In the genomic region with DNA sequence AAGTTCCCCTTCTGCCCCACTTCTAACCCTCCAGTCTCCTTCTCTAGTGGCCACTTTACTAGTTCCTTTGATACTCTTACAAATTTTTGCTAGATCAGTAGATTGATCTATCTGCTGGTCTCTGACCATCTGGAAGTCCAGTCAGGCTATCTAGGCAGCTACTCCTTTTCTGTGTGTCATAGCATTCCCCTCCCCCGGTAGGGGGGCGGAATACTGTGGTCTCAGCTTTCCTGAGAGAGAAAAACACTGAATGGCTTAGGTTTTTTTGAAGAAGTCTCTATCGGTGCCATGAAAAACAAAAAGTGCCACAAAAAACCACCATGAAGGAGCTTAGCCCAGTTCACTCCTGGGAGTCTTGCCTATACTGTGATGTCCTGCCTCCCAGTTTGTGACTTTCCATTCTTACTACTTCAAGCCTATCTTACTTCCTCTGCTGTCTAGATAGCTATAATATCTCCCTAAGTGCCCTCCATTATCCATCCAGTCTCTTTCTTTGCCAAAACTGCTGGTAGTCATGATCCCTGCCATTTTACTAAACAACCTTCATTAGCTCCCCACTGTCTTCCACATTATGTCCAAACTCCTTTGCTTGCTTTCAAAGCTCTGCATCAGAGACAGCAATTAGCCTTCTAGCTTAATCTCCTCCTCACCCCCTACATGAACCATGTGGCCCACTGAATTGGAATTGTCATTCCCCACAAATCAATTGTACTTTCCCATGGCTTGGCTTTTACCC, we compare ENCODE assay signal across 35 cellular contexts. TPM values are rescaled to one million over a fixed set of nuclear protein-coding genes. Genes with fewer than 3 reads are reported as not detected.
DNase-seq lines count a peak whose midpoint lies in the region; ATAC-seq, FAIRE-seq and TF ChIP-seq lines count a peak whose summit lies in the region.
"Had no signal": no experiment of that assay in that cellular context is flagged by ENCODE, and none has a peak within 500 bp of the region (broad histone marks: within the 10 kb centered on the region; RNA-seq: fewer than 3 reads in every experiment).

No MANE protein-coding gene starts in this region.

- intact Hi-C loops in IMR-90 (cut with micrococcal nuclease), result no loop called here

- H3K18ac ChIP-seq in IMR-90 (ENCODE audit: low read depth, low read length), result no peak overlapping the region

- H3K4me2 ChIP-seq in IMR-90 (ENCODE audit: low read depth, low read length), result no peak overlapping the region
- no peak overlapping the region for H3K4me2 ChIP-seq in astrocyte (ENCODE audit: low read length)
- H3K4me2 ChIP-seq: PC-9, smooth muscle cell had no signal

- CTCF ChIA-PET in IMR-90 (lab: Yijun Ruan, JAX) (no interaction called here), RWPE1 (lab: Yijun Ruan, JAX) (no interaction called here)

- no peak overlapping the region for H3K4me3 Mint-ChIP-seq in CD4-positive, CD25-positive, alpha-beta regulatory T cell
- no peak overlapping the region for H3K4me3 Mint-ChIP-seq in astrocyte (ENCODE audit: unreplicated experiment)
- H3K4me3 Mint-ChIP-seq: CD8-positive, alpha-beta memory T cell; neural crest cell; stimulated activated naive CD8-positive, alpha-beta T cell treated with anti-CD3 and anti-CD28 coated beads, Interleukin-15, amount 100 ng/mL, for 72 hours had no signal

- no CpG with 5 or more reads among the region's 3 CpGs for WGBS in IMR-90 (ENCODE audit: extremely low coverage in 2 of 2, insufficient read length in 1 of 2), 2 experiments

- no peaks in the 10 kb centered on the region for H3K27me3 Mint-ChIP-seq in CD4-positive, CD25-positive, alpha-beta regulatory T cell
- H3K27me3 Mint-ChIP-seq in astrocyte (ENCODE audit: low read depth, unreplicated experiment), result no peaks in the 10 kb centered on the region
- H3K27me3 Mint-ChIP-seq: CD8-positive, alpha-beta memory T cell; stimulated activated naive CD8-positive, alpha-beta T cell treated with anti-CD3 and anti-CD28 coated beads, Interleukin-15, amount 100 ng/mL, for 72 hours had no signal

- no peak overlapping the region for H2BK20ac ChIP-seq in IMR-90 (ENCODE audit: low read depth, low read length)

- H2AFZ ChIP-seq in IMR-90 (replicated peaks; ENCODE audit: low read length, poor library complexity) (no peak overlapping the region), astrocyte (ENCODE audit: low read depth, low read length) (no peak overlapping the region)
- H2AFZ ChIP-seq: PC-9 had no signal

- H3K4ac ChIP-seq in IMR-90 (ENCODE audit: low read depth, low read length), result no peak overlapping the region

- H3K9me1 ChIP-seq in IMR-90 (ENCODE audit: insufficient read depth, low read length), result peaks cover 3% of the 10 kb centered on the region; the same call in 1 of the 2 replicates

- no peak overlapping the region for H3K56ac ChIP-seq in IMR-90 (ENCODE audit: extremely low read depth, insufficient read depth, low read length)

- no peak overlapping the region for H2AK9ac ChIP-seq in IMR-90 (replicated peaks; ENCODE audit: low read depth, low read length, poor library complexity)

- H4K8ac ChIP-seq in IMR-90 (ENCODE audit: low read depth in 2 of 2, low read length in 2 of 2), result no peak overlapping the region

- no TSS peak for BruUV-seq in IMR-90 (replicated peaks; lab: Mats Ljungman, UMichigan)

- H2BK120ac ChIP-seq in IMR-90 (ENCODE audit: low read depth, low read length), result no peak overlapping the region

- H3K4me3 ChIP-seq in CD4-positive, CD25-positive, alpha-beta regulatory T cell (ENCODE audit: low read depth, low read length), result no peak overlapping the region
- no peak overlapping the region for H3K4me3 ChIP-seq in IMR-90 (ENCODE audit: insufficient read depth, low read depth, low read length)
- H3K4me3 ChIP-seq in astrocyte (ENCODE audit: insufficient read depth, low read depth, low read length), result no peak overlapping the region
- H3K4me3 ChIP-seq: body of pancreas, gastroesophageal sphincter, PC-9, smooth muscle cell, thoracic aorta had no signal

- no peak overlapping the region for H2BK5ac ChIP-seq in IMR-90 (ENCODE audit: low read depth, low read length, poor library complexity, severe bottlenecking)

- no peaks in the 10 kb centered on the region for H3K9me3 Mint-ChIP-seq in CD4-positive, CD25-positive, alpha-beta regulatory T cell
- H3K9me3 Mint-ChIP-seq in astrocyte (ENCODE audit: unreplicated experiment), result no peaks in the 10 kb centered on the region
- H3K9me3 Mint-ChIP-seq: neural crest cell; stimulated activated naive CD8-positive, alpha-beta T cell treated with anti-CD3 and anti-CD28 coated beads, Interleukin-15, amount 100 ng/mL, for 72 hours had no signal

- TF ChIP-seq POLR2A in IMR-90 (IDR thresholded peaks at IDR 0.05; ENCODE audit: low read depth, low read length), result no peak

- H4K20me1 ChIP-seq in IMR-90 (ENCODE audit: insufficient read depth, low read length) (no peaks in the 10 kb centered on the region), astrocyte (ENCODE audit: insufficient read depth, low read length) (no peaks in the 10 kb centered on the region)

- DNase-seq in CD4-positive, CD25-positive, alpha-beta regulatory T cell, result no peak
- DNase-seq in IMR-90, result peak; percentile 51
- peak; percentile 35 for DNase-seq in astrocyte (ENCODE audit: low read depth)
- DNase-seq in iris pigment epithelial cell (ENCODE audit: low read depth), result peak; percentile 9
- DNase-seq in hippocampal formation (lab: John Stamatoyannopoulos, UW), result no peak
- no peak for DNase-seq in RWPE1 (ENCODE audit: low spot score)
- DNase-seq: ACHN; activated CD4-positive, alpha-beta T cell treated with anti-CD3 and anti-CD28 coated beads for 48 hours; activated CD8-positive, alpha-beta memory T cell treated with anti-CD3 and anti-CD28 coated beads for 24 hours; activated effector memory CD4-positive, alpha-beta T cell treated with Interleukin-2 at 50 U/mL for 16 hours; activated T-cell treated with anti-CD3 and anti-CD28 coated beads for 4 hours; BE2C; body of pancreas; CD8-positive, alpha-beta memory T cell; DMS 273 treated with DMSO at 0.1 percent for 48 hours; effector CD4-positive, alpha-beta T cell; mesenchymal stem cell; MM.1S; NCI-H1105 treated with DMSO at 0.1 percent for 48 hours; NCI-H1930; NCI-H526 treated with DMSO at 0.1 percent for 48 hours; PC-9; stimulated activated naive CD8-positive, alpha-beta T cell treated with anti-CD3 and anti-CD28 coated beads, Interleukin-15, amount 100 ng/mL, for 72 hours; T-helper 2 cell; WERI-Rb-1 had no signal

- in situ Hi-C loops in IMR-90 (cut with MboI; ENCODE audit: low sequenced_read_pairs), result no loop called here

- peaks cover 89% of the 10 kb centered on the region for H3K36me3 ChIP-seq in CD4-positive, CD25-positive, alpha-beta regulatory T cell (ENCODE audit: control insufficient read depth, insufficient read depth, low read length)
- H3K36me3 ChIP-seq in IMR-90 (ENCODE audit: control insufficient read depth, insufficient read depth, low read length) (peaks cover 35% of the 10 kb centered on the region), astrocyte (ENCODE audit: insufficient read depth, low read length) (peaks cover 49% of the 10 kb centered on the region)
- H3K36me3 ChIP-seq: BE2C had no signal

- H3K27ac Mint-ChIP-seq in CD4-positive, CD25-positive, alpha-beta regulatory T cell, result peak overlapping the region in 2 of 3 donors; percentile 24 to 26
- H3K27ac Mint-ChIP-seq in astrocyte (ENCODE audit: unreplicated experiment), result no peak overlapping the region

- H3K4me1 Mint-ChIP-seq in CD4-positive, CD25-positive, alpha-beta regulatory T cell, result no peaks in the 10 kb centered on the region
- H3K4me1 Mint-ChIP-seq in astrocyte (ENCODE audit: low read depth, unreplicated experiment), result peaks cover 10% of the 10 kb centered on the region
- H3K4me1 Mint-ChIP-seq: CD8-positive, alpha-beta memory T cell; neural crest cell; stimulated activated naive CD8-positive, alpha-beta T cell treated with anti-CD3 and anti-CD28 coated beads, Interleukin-15, amount 100 ng/mL, for 72 hours had no signal

- dilution Hi-C loops in IMR-90 (cut with HindIII; ENCODE audit: low sequenced_read_pairs, unreplicated experiment), result no loop called here

- peaks cover 80% of the 10 kb centered on the region for H3K36me3 Mint-ChIP-seq in CD4-positive, CD25-positive, alpha-beta regulatory T cell
- H3K36me3 Mint-ChIP-seq in astrocyte (ENCODE audit: low read depth, unreplicated experiment), result peaks cover 37% of the 10 kb centered on the region

- no peak overlapping the region for H4K5ac ChIP-seq in IMR-90 (ENCODE audit: low read depth, low read length)

- no peak for FAIRE-seq in astrocyte (lab: Jason Lieb, UNC)
- FAIRE-seq: GM19239, H54, urothelium cell line had no signal

- H3K4me1 ChIP-seq in CD4-positive, CD25-positive, alpha-beta regulatory T cell (ENCODE audit: control insufficient read depth, insufficient read depth, low read length, poor library complexity, severe bottlenecking), result no peaks in the 10 kb centered on the region
- no peaks in the 10 kb centered on the region for H3K4me1 ChIP-seq in IMR-90 (ENCODE audit: control insufficient read depth, insufficient read depth, low read length)
- H3K4me1 ChIP-seq in astrocyte (ENCODE audit: insufficient read depth, low read length), result peaks cover 4% of the 10 kb centered on the region
- H3K4me1 ChIP-seq: BE2C, body of pancreas, gastroesophageal sphincter had no signal

- H3K79me2 ChIP-seq in astrocyte (ENCODE audit: insufficient read depth, low read length), result no peaks in the 10 kb centered on the region

- H2AK5ac ChIP-seq in IMR-90 (ENCODE audit: low read depth, low read length), result no peak overlapping the region

- H3K79me1 ChIP-seq in IMR-90 (ENCODE audit: low read depth in 1 of 2, low read length in 2 of 2), result 0 out of 4 replicates have a peak, but pooled peaks cover 0 to 5% of the 10 kb centered on the region in 2 experiments

- TF ChIP-seq RAD21 in IMR-90 (IDR thresholded peaks at IDR 0.05; ENCODE audit: low read length), result no peak

- no peaks in the 10 kb centered on the region for H3K9me3 ChIP-seq in CD4-positive, CD25-positive, alpha-beta regulatory T cell (ENCODE audit: control insufficient read depth in 2 of 2, low read length in 2 of 2)
- H3K9me3 ChIP-seq in IMR-90 (ENCODE audit: control insufficient read depth, insufficient read depth, low read length) (no peaks in the 10 kb centered on the region), astrocyte (ENCODE audit: insufficient read depth, low read depth, low read length) (no peaks in the 10 kb centered on the region)
- H3K9me3 ChIP-seq: BE2C, body of pancreas, gastroesophageal sphincter, thoracic aorta had no signal

- H4K91ac ChIP-seq in IMR-90 (ENCODE audit: insufficient read depth, low read depth, low read length), result no peak overlapping the region

- no peak overlapping the region for H3K14ac ChIP-seq in IMR-90 (replicated peaks; ENCODE audit: low read depth, low read length)

- H3K27ac ChIP-seq in CD4-positive, CD25-positive, alpha-beta regulatory T cell (ENCODE audit: insufficient read depth, low read length, poor library complexity, severe bottlenecking), result no peak overlapping the region
- H3K27ac ChIP-seq in IMR-90 (ENCODE audit: insufficient read depth, low read length), result no peak overlapping the region
- H3K27ac ChIP-seq in astrocyte (ENCODE audit: low read depth, low read length), result no peak overlapping the region
- no peak overlapping the region for H3K27ac ChIP-seq in RWPE1
- H3K27ac ChIP-seq: body of pancreas, gastroesophageal sphincter, PC-9, thoracic aorta, WERI-Rb-1 had no signal

- H3K9ac ChIP-seq in IMR-90 (ENCODE audit: low read depth, low read length) (no peak overlapping the region), astrocyte (ENCODE audit: low read length) (no peak overlapping the region)

- H3K23ac ChIP-seq in IMR-90 (ENCODE audit: low read depth, low read length), result no peak overlapping the region

- POLR2A ChIA-PET in IMR-90 (lab: Charles Lee; ENCODE audit: unreplicated experiment), result no interaction called here
- POLR2A ChIA-PET in RWPE1 (lab: Yijun Ruan, JAX; ENCODE audit: low non-redundant PET), result no interaction called here

- no peak overlapping the region for H2BK15ac ChIP-seq in IMR-90 (ENCODE audit: low read depth, low read length)

- TF ChIP-seq CTCF in IMR-90 (conservative IDR thresholded peaks at IDR 0.05; ENCODE audit: low read depth, low read length) (no peak), astrocyte (IDR thresholded peaks at IDR 0.05; ENCODE audit: insufficient read depth, low read depth, low read length) (no peak), RWPE1 (conservative IDR thresholded peaks at IDR 0.05; ENCODE audit: low read depth) (no peak)

- H3K27me3 ChIP-seq in CD4-positive, CD25-positive, alpha-beta regulatory T cell (ENCODE audit: control insufficient read depth, insufficient read depth, low read length), result no peaks in the 10 kb centered on the region
- H3K27me3 ChIP-seq in IMR-90 (ENCODE audit: control insufficient read depth, insufficient read depth, low read length) (no peaks in the 10 kb centered on the region), astrocyte (ENCODE audit: insufficient read depth, low read length) (no peaks in the 10 kb centered on the region)
- H3K27me3 ChIP-seq: BE2C, body of pancreas, gastroesophageal sphincter had no signal

- ATAC-seq in CD4-positive, CD25-positive, alpha-beta regulatory T cell (ENCODE audit: low read depth in 2 of 2), result no peak
- ATAC-seq in IMR-90 (ENCODE audit: low read depth), result 0 out of 2 replicates have a peak, but pooled peaks have one; percentile 14
- ATAC-seq in GM21515 (IDR thresholded peaks at IDR 0.05; ENCODE audit: unreplicated experiment), result no peak
- ATAC-seq: body of pancreas; gastroesophageal sphincter; left lobe of liver; Right ventricle myocardium inferior; stimulated activated naive CD8-positive, alpha-beta T cell treated with anti-CD3 and anti-CD28 coated beads, Interleukin-15, amount 100 ng/mL, for 72 hours had no signal

RNA-seq across cellular contexts. Expression of a gene that starts 29.9 kb away (rescaled TPM):
- total RNA-seq in CD4-positive, CD25-positive, alpha-beta regulatory T cell, result 45.6 TPM
- 100 to 1,000 TPM in 1 of 4 donors, 10 to 100 TPM in 3; 69.1 to 107 (median 75.2) TPM for polyA plus RNA-seq in CD4-positive, CD25-positive, alpha-beta regulatory T cell
- 151 and 201 TPM in 2 replicates for total RNA-seq in IMR-90 (2012; rRNA removed)
- polyA plus RNA-seq in IMR-90 (2012; rRNA removed), result 272 and 294 TPM in 2 replicates
- polyA plus RNA-seq in IMR-90 (2012; cell fraction: cytosol; rRNA removed), result 136 and 173 TPM in 2 replicates
- polyA plus RNA-seq in IMR-90 (2012; cell fraction: nucleus; rRNA removed; ENCODE audit: low replicate concordance), result 41.7 and 85.9 TPM in 2 replicates
- total RNA-seq in astrocyte, result 127 and 138 TPM in 2 replicates

RNA-seq across cellular contexts. Expression of a gene that starts 30.0 kb away (rescaled TPM):
- total RNA-seq in CD4-positive, CD25-positive, alpha-beta regulatory T cell, result 15.4 TPM
- polyA plus RNA-seq in CD4-positive, CD25-positive, alpha-beta regulatory T cell, result 10 to 100 TPM in 1 of 4 donors, 1 to 10 TPM in 3; 7.9 to 10.2 (median 8.4) TPM
- total RNA-seq in IMR-90 (2012; rRNA removed) (7.0 and 7.2 TPM in 2 replicates), astrocyte (3.7 and 4.2 TPM in 2 replicates)
- 2.3 and 2.4 TPM in 2 replicates for polyA plus RNA-seq in IMR-90 (2012; rRNA removed)
- polyA plus RNA-seq in IMR-90 (2012; cell fraction: cytosol; rRNA removed), result 0.57 and 1.0 TPM in 2 replicates
- 1.5 and 8.7 TPM in 2 replicates for polyA plus RNA-seq in IMR-90 (2012; cell fraction: nucleus; rRNA removed; ENCODE audit: low replicate concordance)

Comparison
In these comparisons a context has a peak if more than half of its experiments do, and no peak if none do; other contexts are left out.
1. DNase-seq: peak in IMR-90 (single experiment), astrocyte (single experiment) and iris pigment epithelial cell (single experiment); none in CD4-positive, CD25-positive, alpha-beta regulatory T cell (0 of 3), hippocampal formation (0 of 2) and RWPE1 (single experiment).